Comparison of ENCODE assay signal across 9 cellular contexts in genomic region chr16:85350973-85351372, GRCh38.
A peak's percentile ranks its signal among the peaks of the same experiment; 100 is the strongest.
DNase-seq lines count a peak whose midpoint lies in the region; ATAC-seq, FAIRE-seq and TF ChIP-seq lines count a peak whose summit lies in the region.
"Had no signal": no experiment of that assay in that cellular context is flagged by ENCODE, and none has a peak within 500 bp of the region (broad histone marks: within the 10 kb centered on the region; RNA-seq: fewer than 3 reads in every experiment).

No MANE protein-coding gene starts in this region.

- H3K36me3 Mint-ChIP-seq in T-cell = peaks cover 4% of the 10 kb centered on the region

- intact Hi-C loops in kidney (cut with DNase I) = no loop called here
- intact Hi-C loops in uterus (cut with DNase I; ENCODE audit: low total_unique reads) = no loop called here

- no peaks in the 10 kb centered on the region for H3K36me3 ChIP-seq in kidney (ENCODE audit: control insufficient read depth in 1 of 2, insufficient read depth in 2 of 2, low read length in 2 of 2)
- no peaks in the 10 kb centered on the region for H3K36me3 ChIP-seq in uterus

- no peaks in the 10 kb centered on the region for H3K27me3 Mint-ChIP-seq in T-cell
- H3K27me3 Mint-ChIP-seq: central memory CD8-positive, alpha-beta T cell had no signal

- H3K4me1 ChIP-seq in kidney (ENCODE audit: control insufficient read depth in 1 of 2, insufficient read depth in 1 of 2, low read depth in 1 of 2, low read length in 2 of 2) = peaks cover 0 to 8% of the 10 kb centered on the region in 2 donors
- peaks cover 0 to 4% of the 10 kb centered on the region in 2 donors for H3K4me1 ChIP-seq in uterus

- TF ChIP-seq CTCF in kidney (IDR thresholded peaks at IDR 0.05; ENCODE audit: borderline replicate concordance, extremely low read depth, insufficient read depth) (no peak), uterus (IDR thresholded peaks at IDR 0.05) (no peak)

- H3K9me3 ChIP-seq in kidney (ENCODE audit: control insufficient read depth in 1 of 2, low read length in 2 of 2) (no peaks in the 10 kb centered on the region), uterus (no peaks in the 10 kb centered on the region)

- DNase-seq in Caki2 (ENCODE audit: low read depth) (peak; percentile 91), NCI-H2107 treated with DMSO at 0.1 percent for 48 hours (lab: John Stamatoyannopoulos, UW; ENCODE audit: unreplicated experiment) (peak; percentile 95), brain pericyte (ENCODE audit: low read depth, low spot score) (peak; percentile 95), kidney (peak; percentile 96), uterus (peak; percentile 67 to 70), T-cell (no peak)

- no peak overlapping the region for H3K9ac ChIP-seq in kidney (ENCODE audit: low read length in 2 of 2)

- POLR2A ChIA-PET in T-cell (lab: Charles Lee) = no interaction called here

- in situ Hi-C loops in Caki2 (cut with HindIII; ENCODE audit: low pct_unique_long_range_greater_than_20kb, low sequenced_read_pairs) = no loop called here

- H3K27ac ChIP-seq in kidney (ENCODE audit: low read depth in 2 of 2, low read length in 2 of 2) (no peak overlapping the region), uterus (no peak overlapping the region)

- FAIRE-seq in kidney (lab: Jason Lieb, UNC) = no peak

- H3K9me3 Mint-ChIP-seq in T-cell = peaks cover 0 to 5% (median 0%) of the 10 kb centered on the region in 3 donors

- no peaks in the 10 kb centered on the region for H3K4me1 Mint-ChIP-seq in T-cell
- H3K4me1 Mint-ChIP-seq: central memory CD8-positive, alpha-beta T cell had no signal

- TF ChIP-seq POLR2A in uterus (IDR thresholded peaks at IDR 0.05) = no peak

- no peak overlapping the region for H3K27ac Mint-ChIP-seq in T-cell

- H3K27me3 ChIP-seq in uterus = no peaks in the 10 kb centered on the region

- no peak for ATAC-seq in T-cell (replicated peaks in 1 of 4)
- no peak for ATAC-seq in HG03045 (IDR thresholded peaks at IDR 0.05; ENCODE audit: unreplicated experiment)
- no peak for ATAC-seq in HG02642 (IDR thresholded peaks at IDR 0.05; ENCODE audit: poor library complexity, unreplicated experiment)

- H3K4me3 ChIP-seq in kidney (ENCODE audit: low read length in 2 of 2) = no peak overlapping the region
- no peak overlapping the region for H3K4me3 ChIP-seq in uterus

- CTCF ChIA-PET in T-cell (lab: Charles Lee) = no interaction called here

- H3K4me3 Mint-ChIP-seq in T-cell = no peak overlapping the region
- H3K4me3 Mint-ChIP-seq: central memory CD8-positive, alpha-beta T cell had no signal

Comparison
In these comparisons a context has a peak if more than half of its experiments do, and no peak if none do; other contexts are left out.
1. DNase-seq: peak in Caki2 (single experiment), NCI-H2107 treated with DMSO at 0.1 percent for 48 hours (single experiment), brain pericyte (single experiment), kidney (single experiment) and uterus (2 of 2); none in T-cell (0 of 34).